22 cellular contexts compared by ENCODE assay signal in genomic region chr11:35851342-35851741, GRCh38.
"Had no signal": no experiment of that assay in that cellular context is flagged by ENCODE, and none has a peak within 500 bp of the region (broad histone marks: within the 10 kb centered on the region; RNA-seq: fewer than 3 reads in every experiment).

No MANE protein-coding gene starts in this region.

- DNase-seq: kidney; mesendoderm; midbrain; naive thymus-derived CD4-positive, alpha-beta T cell; ovary; right lobe of liver; stimulated activated CD4-positive, alpha-beta T cell treated with anti-CD3 and anti-CD28 coated beads, Interleukin-1b, Interleukin-23, amount 100 ng/mL, for 48 hours; stimulated activated CD4-positive, alpha-beta T cell treated with anti-CD3 and anti-CD28 coated beads, Interleukin-2, amount 100 ng/mL, for 48 hours; stimulated activated CD4-positive, alpha-beta T cell treated with anti-CD3 and anti-CD28 coated beads, Interleukin-4, amount 100 ng/mL, for 4 hours; stimulated activated CD8-positive, alpha-beta memory T cell treated with anti-CD3 and anti-CD28 coated beads, Interleukin-4, amount 100 ng/mL, for 48 hours; stimulated activated naive CD4-positive, alpha-beta T cell treated with Interleukin-2 at 50 U/mL for 16 hours; stimulated activated naive CD8-positive, alpha-beta T cell treated with anti-CD3 and anti-CD28 coated beads, Interleukin-15, amount 100 ng/mL, for 72 hours had no signal

- H3K4me2 ChIP-seq: smooth muscle cell had no signal

- H3K27me3 ChIP-seq: neutrophil, ovary, right atrium auricular region, right lobe of liver, tibial nerve, upper lobe of left lung, vagina had no signal

- H3K9me3 ChIP-seq: left ventricle myocardium inferior, mucosa of descending colon, neutrophil, ovary, right atrium auricular region, right lobe of liver, tibial nerve, upper lobe of left lung, vagina had no signal

- ATAC-seq: mucosa of descending colon; naive thymus-derived CD4-positive, alpha-beta T cell; stimulated activated memory B cell treated with anti-CD40 and anti-IgM and Interleukin-4, amounts not matched to agents 10 μg/mL and 1 μg/mL and 100 μg/mL, for 72 hours; stimulated activated naive CD8-positive, alpha-beta T cell treated with anti-CD3 and anti-CD28 coated beads, Interleukin-15, amount 100 ng/mL, for 72 hours had no signal

- H3K4me3 ChIP-seq: left ventricle myocardium inferior, lung, mucosa of descending colon, ovary, right atrium auricular region, right lobe of liver, smooth muscle cell, tibial nerve, upper lobe of left lung, vagina had no signal

- H3K4me1 ChIP-seq: left ventricle myocardium inferior, right atrium auricular region, right lobe of liver, vagina had no signal

- H3K36me3 ChIP-seq: left ventricle myocardium inferior, neutrophil, ovary, right atrium auricular region, right lobe of liver, tibial nerve, upper lobe of left lung, vagina had no signal

- H3K27ac ChIP-seq: left ventricle myocardium inferior, neutrophil, ovary, right atrium auricular region, right lobe of liver, tibial nerve, upper lobe of left lung, vagina had no signal
